In the genomic region with DNA sequence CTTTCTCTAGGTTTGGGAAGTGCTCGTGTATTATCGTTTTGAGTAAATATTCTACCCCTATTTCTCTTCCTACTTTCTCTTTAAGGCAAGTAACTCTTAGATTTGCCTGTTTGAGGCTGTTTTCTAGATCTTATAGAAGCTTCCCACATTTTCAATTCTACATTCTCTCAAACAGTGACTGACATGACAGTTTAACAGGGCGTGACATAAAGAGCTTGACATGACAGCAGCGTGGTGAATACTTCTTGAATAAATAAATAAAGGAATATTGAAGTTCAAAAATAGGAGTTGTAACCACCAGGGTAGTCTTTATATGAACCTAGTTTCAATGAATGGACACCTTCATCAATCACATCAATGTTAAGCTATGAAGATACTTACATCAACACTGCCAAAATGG, we compare ENCODE assay signal across 24 cellular contexts.
"Had no signal": no experiment of that assay in that cellular context is flagged by ENCODE, and none has a peak within 500 bp of the region (broad histone marks: within the 10 kb centered on the region; RNA-seq: fewer than 3 reads in every experiment).

No MANE protein-coding gene starts in this region.

- H3K36me3 ChIP-seq: stomach, suprapubic skin, thoracic aorta, thyroid gland, tibial artery, tibial nerve, transverse colon, upper lobe of left lung, upper lobe of right lung, uterus, vagina had no signal

- H3K27ac ChIP-seq: stomach, suprapubic skin, testis, thoracic aorta, thyroid gland, tibial artery, tibial nerve, transverse colon, upper lobe of left lung, upper lobe of right lung, uterus, vagina had no signal

- H3K4me3 ChIP-seq: stomach, suprapubic skin, testis, thoracic aorta, thyroid gland, tibial artery, tibial nerve, transverse colon, upper lobe of left lung, upper lobe of right lung, uterus, vagina had no signal

- DNase-seq: stimulated activated CD4-positive, alpha-beta T cell treated with anti-CD3 and anti-CD28 coated beads, Interleukin-2, amount 100 ng/mL, for 48 hours; stimulated activated CD4-positive, alpha-beta T cell treated with anti-CD3 and anti-CD28 coated beads, Interleukin-4, amount 100 ng/mL, for 1 hour; stimulated activated CD4-positive, alpha-beta T cell treated with anti-CD3 and anti-CD28 coated beads, Interleukin-4, amount 100 ng/mL, for 24 hours; stimulated activated CD4-positive, alpha-beta T cell treated with anti-CD3 and anti-CD28 coated beads, Interleukin-4, amount 100 ng/mL, for 4 hours; stimulated activated CD8-positive, alpha-beta memory T cell treated with anti-CD3 and anti-CD28 coated beads, Interleukin-4, amount 100 ng/mL, for 48 hours; stimulated activated naive B cell treated with anti-CD40 and anti-IgM and Interleukin-4, amounts not matched to agents 10 μg/mL and 1 μg/mL and 100 μg/mL, for 72 hours; stimulated activated naive CD4-positive, alpha-beta T cell; stimulated activated naive CD4-positive, alpha-beta T cell treated with Interleukin-2 at 50 U/mL for 16 hours; stimulated activated naive CD8-positive, alpha-beta T cell treated with anti-CD3 and anti-CD28 coated beads, Interleukin-15, amount 100 ng/mL, for 72 hours; stimulated activated naive CD8-positive, alpha-beta T cell treated with anti-CD3 and anti-CD28 coated beads, Interleukin-15, Interleukin-2, amounts not matched to agents 100 U/mL and 50 U/mL, for 24 hours; stomach; substantia nigra; testis; thyroid gland; tibial artery; transverse colon; trophoblast cell; upper lobe of left lung; upper lobe of right lung; uterus had no signal

- H3K9me3 ChIP-seq: stomach, suprapubic skin, testis, thoracic aorta, thyroid gland, transverse colon, upper lobe of left lung, upper lobe of right lung, uterus, vagina had no signal

- H3K27me3 ChIP-seq: testis, thyroid gland, upper lobe of left lung, upper lobe of right lung, vagina had no signal
